Comparison of ENCODE assay signal across 21 cellular contexts in the genomic region with DNA sequence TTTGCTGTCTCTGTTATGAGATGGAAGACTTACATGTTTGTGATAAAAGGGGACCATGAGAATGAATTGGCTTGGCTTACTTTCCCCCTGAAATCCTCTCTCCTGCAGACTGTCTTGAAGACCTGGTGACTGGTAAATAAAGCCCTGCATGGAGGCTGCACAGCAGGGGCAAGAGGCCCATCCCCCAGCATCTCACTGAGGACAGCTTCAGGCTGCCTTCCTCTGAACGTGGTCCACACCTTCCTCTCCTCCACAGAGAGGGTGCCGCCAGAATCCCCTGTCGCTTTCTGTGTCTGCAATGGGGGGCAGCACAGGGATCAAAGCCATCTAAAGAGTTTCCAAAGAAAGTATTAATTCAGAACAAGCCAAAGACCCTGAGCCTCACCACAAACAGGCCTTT.
"Had no signal": no experiment of that assay in that cellular context is flagged by ENCODE, and none has a peak within 500 bp of the region (broad histone marks: within the 10 kb centered on the region; RNA-seq: fewer than 3 reads in every experiment).

No MANE protein-coding gene starts in this region.

- ATAC-seq: left cardiac atrium; lower lobe of right lung; natural killer cell treated with Interleukin-12 subunit alpha and Interleukin-12 subunit beta and Interleukin-15 and Interleukin-18, amount 100 ng/mL, for 72 hours; psoas muscle; right lobe of liver; stimulated activated effector memory CD8-positive, alpha-beta T cell treated with anti-CD3 and anti-CD28 coated beads, Interleukin-12 subunit alpha, Interleukin-12 subunit beta, amount 100 ng/mL, for 72 hours; upper lobe of right lung had no signal

- H3K9ac ChIP-seq: parathyroid adenoma had no signal

- H3K36me3 ChIP-seq: left ventricle myocardium inferior, right lobe of liver had no signal

- DNase-seq: erythroblast; foreskin keratinocyte; kidney; left cardiac atrium; left ventricle myocardium inferior; lower lobe of right lung; midbrain; psoas muscle; retina; right lobe of liver; stimulated activated CD4-positive, alpha-beta T cell treated with anti-CD3 and anti-CD28 coated beads, Interleukin-4, amount 100 ng/mL, for 1 hour; stimulated activated CD8-positive, alpha-beta memory T cell treated with anti-CD3 and anti-CD28 coated beads, Interleukin-4, amount 100 ng/mL, for 48 hours; upper lobe of right lung had no signal

- H3K79me2 ChIP-seq: parathyroid adenoma had no signal

- H3K4me1 ChIP-seq: foreskin keratinocyte, lower lobe of right lung, parathyroid adenoma, right lobe of liver, tibial nerve, upper lobe of right lung had no signal

- H3K36me3 Mint-ChIP-seq: natural killer cell treated with Interleukin-12 subunit alpha and Interleukin-12 subunit beta and Interleukin-15 and Interleukin-18, amount 100 ng/mL, for 72 hours; stimulated activated effector memory CD8-positive, alpha-beta T cell treated with anti-CD3 and anti-CD28 coated beads, Interleukin-12 subunit alpha, Interleukin-12 subunit beta, amount 100 ng/mL, for 72 hours had no signal

- H3K27me3 Mint-ChIP-seq: dendritic cell treated with granulocyte-macrophage colony-stimulating factor and Interleukin-4, amounts not matched to agents 40 ng/mL and 50 ng/mL, for 4 days; memory B cell; natural killer cell treated with Interleukin-12 subunit alpha and Interleukin-12 subunit beta and Interleukin-15 and Interleukin-18, amount 100 ng/mL, for 72 hours; stimulated activated naive CD8-positive, alpha-beta T cell treated with anti-CD3 and anti-CD28 coated beads, Interleukin-15, Interleukin-2, amounts not matched to agents 100 ng/mL and 50 ng/mL, for 24 hours had no signal

- H3K4me3 ChIP-seq: left ventricle myocardium inferior, lower lobe of right lung, psoas muscle, right lobe of liver, tibial nerve, upper lobe of right lung had no signal

- H3K27ac ChIP-seq: foreskin keratinocyte, left ventricle myocardium inferior, lower lobe of right lung, parathyroid adenoma, psoas muscle, right lobe of liver, tibial nerve, upper lobe of right lung had no signal

- H3K9me3 Mint-ChIP-seq: dendritic cell treated with granulocyte-macrophage colony-stimulating factor and Interleukin-4, amounts not matched to agents 40 ng/mL and 50 ng/mL, for 4 days; memory B cell; natural killer cell treated with Interleukin-12 subunit alpha and Interleukin-12 subunit beta and Interleukin-15 and Interleukin-18, amount 100 ng/mL, for 72 hours; stimulated activated effector memory CD8-positive, alpha-beta T cell treated with anti-CD3 and anti-CD28 coated beads, Interleukin-12 subunit alpha, Interleukin-12 subunit beta, amount 100 ng/mL, for 72 hours; stimulated activated naive CD8-positive, alpha-beta T cell treated with anti-CD3 and anti-CD28 coated beads, Interleukin-15, Interleukin-2, amounts not matched to agents 100 ng/mL and 50 ng/mL, for 24 hours had no signal

- H2AFZ ChIP-seq: parathyroid adenoma had no signal

- H3K27me3 ChIP-seq: foreskin keratinocyte, right lobe of liver, tibial nerve, upper lobe of right lung had no signal

- H3K9me3 ChIP-seq: left ventricle myocardium inferior, lower lobe of right lung, psoas muscle, right lobe of liver, tibial nerve, upper lobe of right lung had no signal

- H3K4me1 Mint-ChIP-seq: stimulated activated effector memory CD8-positive, alpha-beta T cell treated with anti-CD3 and anti-CD28 coated beads, Interleukin-12 subunit alpha, Interleukin-12 subunit beta, amount 100 ng/mL, for 72 hours had no signal

- FAIRE-seq: endothelial cell of umbilical vein, kidney had no signal

- H3K27ac Mint-ChIP-seq: dendritic cell treated with granulocyte-macrophage colony-stimulating factor and Interleukin-4, amounts not matched to agents 40 ng/mL and 50 ng/mL, for 4 days; natural killer cell treated with Interleukin-12 subunit alpha and Interleukin-12 subunit beta and Interleukin-15 and Interleukin-18, amount 100 ng/mL, for 72 hours; stimulated activated effector memory CD8-positive, alpha-beta T cell treated with anti-CD3 and anti-CD28 coated beads, Interleukin-12 subunit alpha, Interleukin-12 subunit beta, amount 100 ng/mL, for 72 hours; stimulated activated naive CD8-positive, alpha-beta T cell treated with anti-CD3 and anti-CD28 coated beads, Interleukin-15, Interleukin-2, amounts not matched to agents 100 ng/mL and 50 ng/mL, for 24 hours had no signal

- H3K4me3 Mint-ChIP-seq: dendritic cell treated with granulocyte-macrophage colony-stimulating factor and Interleukin-4, amounts not matched to agents 40 ng/mL and 50 ng/mL, for 4 days; memory B cell; natural killer cell treated with Interleukin-12 subunit alpha and Interleukin-12 subunit beta and Interleukin-15 and Interleukin-18, amount 100 ng/mL, for 72 hours; stimulated activated effector memory CD8-positive, alpha-beta T cell treated with anti-CD3 and anti-CD28 coated beads, Interleukin-12 subunit alpha, Interleukin-12 subunit beta, amount 100 ng/mL, for 72 hours; stimulated activated naive CD8-positive, alpha-beta T cell treated with anti-CD3 and anti-CD28 coated beads, Interleukin-15, Interleukin-2, amounts not matched to agents 100 ng/mL and 50 ng/mL, for 24 hours had no signal
